In genomic region chr17:79940381-79941087, GRCh38 we compare ENCODE assay signal across 1 cellular context.
TF ChIP-seq lines count a peak whose summit lies in the region.

No MANE protein-coding gene starts in this region.

TF ChIP-seq in GM23338, 12 proteins besides CTCF, POLR2A, EP300 and RAD21:
- TF ChIP-seq ETS1 (IDR thresholded peaks at IDR 0.05) (no peak), ZNF114 (CRISPR knock-in tag; IDR thresholded peaks at IDR 0.05) (no peak), EZH2phosphoT487 (IDR thresholded peaks at IDR 0.05; ENCODE audit: unreplicated experiment) (no peak), CREB1 (CRISPR knock-in tag; IDR thresholded peaks at IDR 0.05; ENCODE audit: low read depth) (no peak), POLR2AphosphoS5 (IDR thresholded peaks at IDR 0.05; ENCODE audit: low read depth) (no peak), NANOG (IDR thresholded peaks at IDR 0.05; ENCODE audit: borderline replicate concordance) (no peak), STAT1 (IDR thresholded peaks at IDR 0.05; ENCODE audit: unreplicated experiment) (no peak), EZH2 (IDR thresholded peaks at IDR 0.05; ENCODE audit: low read depth, unreplicated experiment) (no peak), ZNF331 (CRISPR knock-in tag; IDR thresholded peaks at IDR 0.05; ENCODE audit: low read depth) (no peak), REST (IDR thresholded peaks at IDR 0.05; ENCODE audit: unreplicated experiment) (no peak), JUNB (IDR thresholded peaks at IDR 0.05; ENCODE audit: unreplicated experiment) (no peak), ZNF462 (CRISPR knock-in tag; IDR thresholded peaks at IDR 0.05) (no peak)
